8 cellular contexts compared by ENCODE assay signal in the genomic region with DNA sequence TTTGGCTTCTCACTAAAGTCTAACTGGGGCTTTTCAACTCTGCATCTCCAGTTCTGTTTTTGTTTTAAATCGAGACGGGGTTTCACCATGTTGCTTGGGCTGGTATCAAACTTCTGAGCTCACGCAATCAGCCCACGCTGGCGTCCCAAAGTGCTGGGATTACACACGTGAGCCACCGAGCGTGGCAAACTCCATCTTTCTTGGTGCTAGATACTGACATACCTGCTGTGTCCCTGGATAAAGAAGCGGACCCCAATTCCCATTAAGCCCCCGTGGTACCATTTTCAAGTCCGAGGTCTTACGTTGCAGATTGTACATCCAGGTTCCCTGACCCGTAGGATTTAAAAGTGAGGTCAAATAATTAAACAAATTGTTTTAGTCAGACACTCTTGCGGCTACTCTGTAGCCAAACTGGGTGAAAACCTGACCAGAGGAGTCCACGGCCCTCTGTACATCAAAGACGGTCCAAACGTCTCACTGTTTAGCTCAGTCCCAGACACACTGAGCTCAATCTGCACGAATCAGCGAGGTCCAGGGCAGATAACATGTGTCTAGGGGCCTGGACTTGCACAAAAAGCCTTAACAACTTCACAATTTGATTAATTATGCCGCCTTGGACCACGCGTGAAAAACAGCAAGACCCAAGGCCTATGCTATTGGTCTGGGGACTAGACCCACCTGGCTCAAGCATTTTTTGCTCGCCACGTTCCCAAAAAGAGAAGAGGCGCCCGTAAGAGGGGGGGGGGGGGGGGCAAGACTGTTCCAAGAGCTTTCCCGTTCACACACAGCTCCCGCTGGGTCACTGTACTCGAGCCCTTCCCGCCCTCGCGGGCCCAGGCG. TPM values are rescaled to one million over a fixed set of nuclear protein-coding genes. Genes with fewer than 3 reads are reported as not detected.
DNase-seq lines count a peak whose midpoint lies in the region; ATAC-seq and TF ChIP-seq lines count a peak whose summit lies in the region.

No MANE protein-coding gene starts in this region.

- no peak for TF ChIP-seq CTCF in left lung (IDR thresholded peaks at IDR 0.05)

- DNase-seq in activated effector memory CD4-positive, alpha-beta T cell treated with anti-CD3 and anti-CD28 coated beads, Interleukin-2, amount 50 U/mL, for 16 hours, result peak; percentile 79
- DNase-seq in activated effector memory CD4-positive, alpha-beta T cell treated with Interleukin-2 at 50 U/mL for 16 hours, result no peak
- DNase-seq in NT2/D1 (ENCODE audit: low read depth, low spot score) (no peak), caudate nucleus (lab: John Stamatoyannopoulos, UW) (peak in 36 of 61 donors; percentile 3 to 77 (median 30)), left lung (no peak), NCI-H2029 (lab: John Stamatoyannopoulos, UW) (no peak)
- DNase-seq in stimulated activated naive B cell treated with anti-CD40 and anti-IgM and Interleukin-4, amounts not matched to agents 10 μg/mL and 1 μg/mL and 100 μg/mL, for 72 hours, result no peak

- peaks cover 23 to 59% of the 10 kb centered on the region in 2 donors for H3K4me1 Mint-ChIP-seq in stimulated activated naive B cell treated with anti-CD40 and anti-IgM and Interleukin-4, amounts not matched to agents 10 μg/mL and 1 μg/mL and 100 μg/mL, for 72 hours

- no peaks in the 10 kb centered on the region for H3K27me3 Mint-ChIP-seq in stimulated activated naive B cell treated with anti-CD40 and anti-IgM and Interleukin-4, amounts not matched to agents 10 μg/mL and 1 μg/mL and 100 μg/mL, for 72 hours

- ATAC-seq in left lung (peak; percentile 30), GM21825 (IDR thresholded peaks at IDR 0.05; ENCODE audit: unreplicated experiment) (no peak)
- ATAC-seq in stimulated activated naive B cell treated with anti-CD40 and anti-IgM and Interleukin-4, amounts not matched to agents 10 μg/mL and 1 μg/mL and 100 μg/mL, for 72 hours (replicated peaks), result peak; percentile 6 to 20

- peaks cover 32 to 46% of the 10 kb centered on the region in 2 donors for H3K36me3 Mint-ChIP-seq in stimulated activated naive B cell treated with anti-CD40 and anti-IgM and Interleukin-4, amounts not matched to agents 10 μg/mL and 1 μg/mL and 100 μg/mL, for 72 hours

- H3K9ac ChIP-seq in NT2/D1 (ENCODE audit: insufficient read length, low read depth), result peak overlapping the region; percentile 100

- H3K27ac Mint-ChIP-seq in stimulated activated naive B cell treated with anti-CD40 and anti-IgM and Interleukin-4, amounts not matched to agents 10 μg/mL and 1 μg/mL and 100 μg/mL, for 72 hours, result peak overlapping the region; percentile 96

- intact Hi-C loops in left lung (cut with DNase I), result no loop called here

- H3K4me3 Mint-ChIP-seq in stimulated activated naive B cell treated with anti-CD40 and anti-IgM and Interleukin-4, amounts not matched to agents 10 μg/mL and 1 μg/mL and 100 μg/mL, for 72 hours, result peak overlapping the region; percentile 93 to 98

- H3K4me1 ChIP-seq in NT2/D1 (ENCODE audit: insufficient read depth, insufficient read length) (no peaks in the 10 kb centered on the region), left lung (peaks cover 42 to 53% of the 10 kb centered on the region in 2 donors)

- H3K9me3 ChIP-seq in NT2/D1 (ENCODE audit: insufficient read depth, low read length), result no peaks in the 10 kb centered on the region
- H3K9me3 ChIP-seq in left lung, result no peaks in the 10 kb centered on the region

- H3K36me3 ChIP-seq in NT2/D1 (ENCODE audit: insufficient read depth, insufficient read length, low read length) (peaks cover 82% of the 10 kb centered on the region), left lung (peaks cover 0 to 31% of the 10 kb centered on the region in 2 donors)

- H3K27ac ChIP-seq in caudate nucleus (ENCODE audit: low read depth, low read length) (peak overlapping the region; percentile 100), left lung (peak overlapping the region; percentile 100)

- H3K9me3 Mint-ChIP-seq in stimulated activated naive B cell treated with anti-CD40 and anti-IgM and Interleukin-4, amounts not matched to agents 10 μg/mL and 1 μg/mL and 100 μg/mL, for 72 hours, result no peaks in the 10 kb centered on the region

- H3K4me3 ChIP-seq in NT2/D1 (ENCODE audit: insufficient read length, low read depth) (peak overlapping the region; percentile 100), left lung (peak overlapping the region; percentile 91 to 96)

- H3K27me3 ChIP-seq in NT2/D1 (ENCODE audit: insufficient read depth, insufficient read length), result no peaks in the 10 kb centered on the region
- no peaks in the 10 kb centered on the region for H3K27me3 ChIP-seq in left lung

RNA-seq across cellular contexts. Expression of gene DNAJA1, which starts 0.7 kb away (rescaled TPM):
- total RNA-seq in left lung, result 100 to 1,000 TPM; 132 to 134 TPM

RNA-seq across cellular contexts. Expression of gene APTX, which starts 22.9 kb away (rescaled TPM):
- total RNA-seq in left lung, result 10 to 100 TPM; 21.7 to 29.1 TPM

RNA-seq across cellular contexts. Expression of gene SMU1, which starts 52.1 kb away (rescaled TPM):
- 10 to 100 TPM; 17.3 to 19.0 TPM for total RNA-seq in left lung

Comparison
In these comparisons a context has a peak if more than half of its experiments do, and no peak if none do; other contexts are left out.
1. DNase-seq: peak in activated effector memory CD4-positive, alpha-beta T cell treated with anti-CD3 and anti-CD28 coated beads, Interleukin-2, amount 50 U/mL, for 16 hours (single experiment) and caudate nucleus (36 of 61); none in activated effector memory CD4-positive, alpha-beta T cell treated with Interleukin-2 at 50 U/mL for 16 hours (single experiment), NT2/D1 (single experiment), left lung (0 of 2), stimulated activated naive B cell treated with anti-CD40 and anti-IgM and Interleukin-4, amounts not matched to agents 10 μg/mL and 1 μg/mL and 100 μg/mL, for 72 hours (single experiment) and NCI-H2029 (single experiment).